In the genomic region with DNA sequence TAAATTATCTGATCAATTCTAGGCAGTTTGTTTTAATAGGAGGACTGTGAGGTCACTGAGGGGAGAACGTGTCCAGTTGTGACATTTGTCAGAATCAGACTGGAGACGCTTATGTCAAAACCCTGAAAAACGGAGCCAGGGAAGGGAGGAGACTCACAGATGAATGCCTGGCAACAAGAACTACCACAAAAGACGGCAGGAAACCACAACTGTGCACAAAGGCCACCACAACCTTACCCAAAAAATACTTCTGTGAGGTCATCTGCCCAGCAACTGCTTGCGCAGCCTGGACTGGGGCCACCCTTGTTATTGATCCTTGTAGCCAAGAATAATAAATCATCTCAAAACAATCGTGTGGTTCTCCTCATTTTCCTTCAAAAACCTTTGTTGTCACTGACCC, we compare ENCODE assay signal across 9 cellular contexts.
DNase-seq lines count a peak whose midpoint lies in the region; ATAC-seq and TF ChIP-seq lines count a peak whose summit lies in the region.
"Had no signal": no experiment of that assay in that cellular context is flagged by ENCODE, and none has a peak within 500 bp of the region (broad histone marks: within the 10 kb centered on the region; RNA-seq: fewer than 3 reads in every experiment).

No MANE protein-coding gene starts in this region.

- H3K9me3 ChIP-seq in CD4-positive, alpha-beta T cell (ENCODE audit: control insufficient read depth, low read length) = no peaks in the 10 kb centered on the region
- no peaks in the 10 kb centered on the region for H3K9me3 ChIP-seq in T-helper 17 cell (ENCODE audit: control insufficient read depth, low read length, poor library complexity, severe bottlenecking)

- H3K4me1 Mint-ChIP-seq in CD4-positive, alpha-beta T cell (ENCODE audit: low read depth) = peaks cover 24% of the 10 kb centered on the region
- H3K4me1 Mint-ChIP-seq in T-helper 17 cell = peaks cover 29% of the 10 kb centered on the region

- peaks cover 59% of the 10 kb centered on the region for H3K27me3 ChIP-seq in CD4-positive, alpha-beta T cell (ENCODE audit: control insufficient read depth, insufficient read depth, low read length)

- ATAC-seq in CD4-positive, alpha-beta T cell (ENCODE audit: poor library complexity) = peak; percentile 84
- ATAC-seq in GM21723 (IDR thresholded peaks at IDR 0.05; ENCODE audit: unreplicated experiment) (peak; percentile 67), T-helper 17 cell (peak; percentile 93)

- intact Hi-C loops in CD4-positive, alpha-beta T cell (cut with DNase I, micrococcal nuclease) = loop anchor here in 1 of 2 experiments (2.0 kb wide), 1 partner anchor 66 kb away; no protein-coding TSS in a partner anchor

- in situ Hi-C loops in ACHN (cut with HindIII; ENCODE audit: low pct_ligation_motif_present, low pct_unique_long_range_greater_than_20kb, low sequenced_read_pairs) = no loop called here

- CTCF ChIA-PET in CD4-positive, alpha-beta T cell (lab: Charles Lee) = no interaction called here

- H3K27ac ChIP-seq in CD4-positive, alpha-beta T cell (ENCODE audit: low read depth, low read length) = no peak overlapping the region

- H3K4me3 Mint-ChIP-seq in CD4-positive, alpha-beta T cell = peak overlapping the region; percentile 72
- peak overlapping the region; percentile 73 for H3K4me3 Mint-ChIP-seq in T-helper 17 cell

- peaks cover 90% of the 10 kb centered on the region for H3K27me3 Mint-ChIP-seq in CD4-positive, alpha-beta T cell
- peaks cover 70% of the 10 kb centered on the region for H3K27me3 Mint-ChIP-seq in T-helper 17 cell

- POLR2A ChIA-PET in CD4-positive, alpha-beta T cell (lab: Charles Lee) = no interaction called here

- TF ChIP-seq CTCF in CD4-positive, alpha-beta T cell (IDR thresholded peaks at IDR 0.05) = no peak

- peak in 9 of 10 experiments; percentile 24 to 57 (median 36) for DNase-seq in CD4-positive, alpha-beta T cell
- DNase-seq in T-helper 17 cell = peak in 2 of 3 donors; percentile 22 to 47
- peak; percentile 23 for DNase-seq in effector CD8-positive, alpha-beta T cell (lab: John Stamatoyannopoulos, UW)
- DNase-seq in ACHN = no peak
- DNase-seq in SHP77 (lab: John Stamatoyannopoulos, UW) = no peak
- no peak for DNase-seq in dedifferentiated amniotic fluid mesenchymal stem cell (ENCODE audit: extremely low spot score)
- no peak for DNase-seq in NCI-H524 (lab: John Stamatoyannopoulos, UW)
- DNase-seq: DMS79 had no signal

- H3K36me3 Mint-ChIP-seq in CD4-positive, alpha-beta T cell (ENCODE audit: low read depth) = no peaks in the 10 kb centered on the region
- peaks cover 4% of the 10 kb centered on the region for H3K36me3 Mint-ChIP-seq in T-helper 17 cell (ENCODE audit: low read depth)

- no peaks in the 10 kb centered on the region for H3K9me3 Mint-ChIP-seq in CD4-positive, alpha-beta T cell

- peak overlapping the region; percentile 40 for H3K27ac Mint-ChIP-seq in CD4-positive, alpha-beta T cell
- H3K27ac Mint-ChIP-seq in T-helper 17 cell = peak overlapping the region; percentile 84

Comparison
In these comparisons a context has a peak if more than half of its experiments do, and no peak if none do; other contexts are left out.
1. DNase-seq: peak in CD4-positive, alpha-beta T cell (9 of 10), T-helper 17 cell (2 of 3) and effector CD8-positive, alpha-beta T cell (single experiment); none in ACHN (single experiment), SHP77 (0 of 2), dedifferentiated amniotic fluid mesenchymal stem cell (single experiment) and NCI-H524 (0 of 2).
2. Peak in every context shown above with its lines, with median percentiles within 50 percentile points of each other: ATAC-seq.